ENCODE assay signal across 29 cellular contexts in genomic region chr17:5947701-5948180, GRCh38.
"Had no signal": no experiment of that assay in that cellular context is flagged by ENCODE, and none has a peak within 500 bp of the region (broad histone marks: within the 10 kb centered on the region; RNA-seq: fewer than 3 reads in every experiment).

No MANE protein-coding gene starts in this region.

- H3K4me1 ChIP-seq: parathyroid adenoma, psoas muscle, right lobe of liver, sigmoid colon, suprapubic skin, testis, tibial artery, upper lobe of left lung, vagina had no signal

- DNase-seq: naive thymus-derived CD4-positive, alpha-beta T cell; natural killer cell; occipital lobe; ovary; posterior cingulate gyrus; psoas muscle; right cardiac atrium; right lobe of liver; sigmoid colon; small intestine; stimulated activated CD4-positive, alpha-beta T cell treated with anti-CD3 and anti-CD28 coated beads, Interleukin-15, amount 100 ng/mL, for 24 hours; stimulated activated CD4-positive, alpha-beta T cell treated with anti-CD3 and anti-CD28 coated beads, Interleukin-2, amount 100 ng/mL, for 24 hours; stimulated activated CD4-positive, alpha-beta T cell treated with anti-CD3 and anti-CD28 coated beads, Interleukin-2, amount 100 ng/mL, for 48 hours; stimulated activated CD4-positive, alpha-beta T cell treated with anti-CD3 and anti-CD28 coated beads, Interleukin-4, amount 100 ng/mL, for 24 hours; stimulated activated naive CD4-positive, alpha-beta T cell; stimulated activated naive CD8-positive, alpha-beta T cell treated with anti-CD3 and anti-CD28 coated beads, Interleukin-15, amount 100 ng/mL, for 72 hours; stimulated activated naive CD8-positive, alpha-beta T cell treated with anti-CD3 and anti-CD28 coated beads, Interleukin-15, Interleukin-2, amounts not matched to agents 100 U/mL and 50 U/mL, for 24 hours; substantia nigra; testis; tibial artery; transverse colon; upper lobe of left lung had no signal

- H3K4me1 Mint-ChIP-seq: naive thymus-derived CD4-positive, alpha-beta T cell; natural killer cell; stimulated activated memory B cell treated with anti-CD40 and anti-IgM and Interleukin-4, amounts not matched to agents 10 μg/mL and 1 μg/mL and 100 μg/mL, for 72 hours; stimulated activated naive CD8-positive, alpha-beta T cell treated with anti-CD3 and anti-CD28 coated beads, Interleukin-15, amount 100 ng/mL, for 72 hours had no signal

- H3K27ac Mint-ChIP-seq: naive thymus-derived CD4-positive, alpha-beta T cell; natural killer cell; nephron; neural progenitor cell; progenitor cell of endocrine pancreas; stimulated activated memory B cell treated with anti-CD40 and anti-IgM and Interleukin-4, amounts not matched to agents 10 μg/mL and 1 μg/mL and 100 μg/mL, for 72 hours; stimulated activated naive CD8-positive, alpha-beta T cell treated with anti-CD3 and anti-CD28 coated beads, Interleukin-15, amount 100 ng/mL, for 72 hours had no signal

- H3K79me2 ChIP-seq: parathyroid adenoma had no signal

- H3K27me3 ChIP-seq: neural progenitor cell, ovary, right lobe of liver, sigmoid colon, testis, upper lobe of left lung, vagina had no signal

- H3K4me3 Mint-ChIP-seq: naive thymus-derived CD4-positive, alpha-beta T cell; natural killer cell; nephron; neural progenitor cell; stimulated activated memory B cell treated with anti-CD40 and anti-IgM and Interleukin-4, amounts not matched to agents 10 μg/mL and 1 μg/mL and 100 μg/mL, for 72 hours; stimulated activated naive CD8-positive, alpha-beta T cell treated with anti-CD3 and anti-CD28 coated beads, Interleukin-15, amount 100 ng/mL, for 72 hours had no signal

- H3K9ac ChIP-seq: neural progenitor cell, parathyroid adenoma had no signal

- H3K9me3 Mint-ChIP-seq: natural killer cell had no signal

- H3K4me3 ChIP-seq: neural progenitor cell, ovary, psoas muscle, right lobe of liver, sigmoid colon, suprapubic skin, testis, tibial artery, transverse colon, upper lobe of left lung, vagina had no signal

- H3K36me3 Mint-ChIP-seq: natural killer cell; stimulated activated memory B cell treated with anti-CD40 and anti-IgM and Interleukin-4, amounts not matched to agents 10 μg/mL and 1 μg/mL and 100 μg/mL, for 72 hours had no signal

- H3K36me3 ChIP-seq: neural progenitor cell, ovary, right lobe of liver, sigmoid colon, suprapubic skin, tibial artery, transverse colon, upper lobe of left lung, vagina had no signal

- H3K9me3 ChIP-seq: ovary, psoas muscle, right lobe of liver, suprapubic skin, testis, tibial artery, transverse colon, upper lobe of left lung, vagina had no signal

- H2AFZ ChIP-seq: neural progenitor cell, parathyroid adenoma had no signal

- H3K4me2 ChIP-seq: neural progenitor cell had no signal

- H3K27ac ChIP-seq: neural progenitor cell, ovary, parathyroid adenoma, psoas muscle, right lobe of liver, sigmoid colon, suprapubic skin, testis, tibial artery, transverse colon, upper lobe of left lung, vagina had no signal
